26 cellular contexts compared by ENCODE assay signal in genomic region chr18:62606106-62606505, GRCh38.
DNase-seq lines count a peak whose midpoint lies in the region; ATAC-seq and TF ChIP-seq lines count a peak whose summit lies in the region.
"Had no signal": no experiment of that assay in that cellular context is flagged by ENCODE, and none has a peak within 500 bp of the region (broad histone marks: within the 10 kb centered on the region; RNA-seq: fewer than 3 reads in every experiment).

No MANE protein-coding gene starts in this region.

- intact Hi-C loops in PC-3 (cut with micrococcal nuclease) = no loop called here

- no peaks in the 10 kb centered on the region for H4K20me1 ChIP-seq in PC-3 (ENCODE audit: low read length)

- no peak overlapping the region for H3K9ac ChIP-seq in PC-3 (ENCODE audit: low read length)
- H3K9ac ChIP-seq: SK-N-SH had no signal

- H3K9me2 ChIP-seq in PC-3 (replicated peaks; ENCODE audit: low read length) = no peaks in the 10 kb centered on the region
- H3K9me2 ChIP-seq: SK-N-SH had no signal

- H3K79me2 ChIP-seq in PC-3 (ENCODE audit: low read length) = no peaks in the 10 kb centered on the region

- CTCF ChIA-PET in PC-3 (lab: Charles Lee) = no interaction called here

- H3K4me2 ChIP-seq in PC-3 (ENCODE audit: low read length) = no peak overlapping the region
- H3K4me2 ChIP-seq: PC-9, SK-N-SH had no signal

- no peaks in the 10 kb centered on the region for H3F3A ChIP-seq in PC-3 (ENCODE audit: low read length, unreplicated experiment)

- DNase-seq in ELF-1 (ENCODE audit: low read depth, low spot score) (peak; percentile 43), PC-3 (no peak), iris pigment epithelial cell (ENCODE audit: low read depth) (peak; percentile 18), renal cortical epithelial cell (ENCODE audit: low read depth) (peak; percentile 25), DMS 273 treated with DMSO at 0.1 percent for 48 hours (lab: John Stamatoyannopoulos, UW) (no peak)
- DNase-seq: activated CD4-positive, alpha-beta T cell treated with anti-CD3 and anti-CD28 coated beads, Interleukin-2, amount 50 U/mL, for 4 hours; activated gamma-delta T cell treated with Interleukin-2 at 50 U/mL for 16 hours; activated naive CD8-positive, alpha-beta T cell treated with anti-CD3 and anti-CD28 coated beads, Interleukin-2, amount 50 U/mL, for 24 hours; activated T-cell treated with anti-CD3 and anti-CD28 coated beads, Interleukin-2, amount 50 U/mL, for 48 hours; dermis blood vessel endothelial cell; esophagus squamous epithelium; gastrocnemius medialis; left cardiac atrium; mammary epithelial cell; NCI-H1105 treated with DMSO at 0.1 percent for 48 hours; NCI-H2029; NCI-H526 treated with DMSO at 0.1 percent for 48 hours; psoas muscle; SK-N-SH had no signal

- H3K4me1 ChIP-seq in PC-3 (ENCODE audit: insufficient read depth, low read length) = no peaks in the 10 kb centered on the region
- H3K4me1 ChIP-seq: psoas muscle had no signal

- BruUV-seq in PC-3 (replicated peaks; lab: Mats Ljungman, UMichigan) = no TSS peak

- peak; percentile 38; the same call in 1 of the 2 replicates for ATAC-seq in PC-3
- no peak for ATAC-seq in HG03095 (IDR thresholded peaks at IDR 0.05; ENCODE audit: unreplicated experiment)
- no peak for ATAC-seq in esophagus mucosa
- no peak for ATAC-seq in HG03565 (IDR thresholded peaks at IDR 0.05; ENCODE audit: unreplicated experiment)
- ATAC-seq: activated naive CD8-positive, alpha-beta T cell treated with anti-CD3 and anti-CD28 coated beads, Interleukin-2, amount 50 U/mL, for 24 hours; gastrocnemius medialis; HCT116; left cardiac atrium; psoas muscle; Right ventricle myocardium inferior; stimulated activated memory B cell treated with anti-CD40 and anti-IgM and Interleukin-4, amounts not matched to agents 10 μg/mL and 1 μg/mL and 100 μg/mL, for 72 hours had no signal

- H3K36me3 ChIP-seq in PC-3 (ENCODE audit: low read depth, low read length) = no peaks in the 10 kb centered on the region
- H3K36me3 ChIP-seq: esophagus squamous epithelium, gastrocnemius medialis had no signal

- H2AFZ ChIP-seq in PC-3 (ENCODE audit: low read length) = no peak overlapping the region
- H2AFZ ChIP-seq: PC-9 had no signal

- TF ChIP-seq CTCF in PC-3 (conservative IDR thresholded peaks at IDR 0.05; ENCODE audit: low read depth, low read length) = no peak

- H3K4me3 ChIP-seq in PC-3 (ENCODE audit: low read length) = no peak overlapping the region
- H3K4me3 ChIP-seq: esophagus squamous epithelium, gastrocnemius medialis, PC-9, psoas muscle had no signal

- H3K27ac ChIP-seq in PC-3 (ENCODE audit: low read length) = no peak overlapping the region
- H3K27ac ChIP-seq: esophagus squamous epithelium, gastrocnemius medialis, PC-9, psoas muscle had no signal

- H3K27me3 ChIP-seq in PC-3 (ENCODE audit: low read length) = no peaks in the 10 kb centered on the region

- POLR2A ChIA-PET in PC-3 (lab: Charles Lee; ENCODE audit: unreplicated experiment) = no interaction called here

- no peaks in the 10 kb centered on the region for H3K9me3 ChIP-seq in PC-3 (ENCODE audit: low read length)
- H3K9me3 ChIP-seq: esophagus squamous epithelium, gastrocnemius medialis, psoas muscle, SK-N-SH had no signal

Comparison
In these comparisons a context has a peak if more than half of its experiments do, and no peak if none do; other contexts are left out.
1. DNase-seq: peak in ELF-1 (single experiment), iris pigment epithelial cell (single experiment) and renal cortical epithelial cell (single experiment); none in PC-3 (single experiment) and DMS 273 treated with DMSO at 0.1 percent for 48 hours (single experiment).